Comparison of ENCODE assay signal across 9 cellular contexts in genomic region chr6:143276436-143276835, GRCh38.
DNase-seq lines count a peak whose midpoint lies in the region; ATAC-seq lines count a peak whose summit lies in the region.
"Had no signal": no experiment of that assay in that cellular context is flagged by ENCODE, and none has a peak within 500 bp of the region (broad histone marks: within the 10 kb centered on the region; RNA-seq: fewer than 3 reads in every experiment).

No MANE protein-coding gene starts in this region.

- H3K27ac Mint-ChIP-seq in activated CD4-positive, alpha-beta memory T cell treated with anti-CD3 and anti-CD28 coated beads, Interleukin-2, amount 10 ng/mL, durations not matched to agents 7 days and 5 days, result peak overlapping the region; percentile 28
- no peak overlapping the region for H3K27ac Mint-ChIP-seq in activated CD4-positive, alpha-beta memory T cell treated with anti-CD3 and anti-CD28 coated beads for 36 hours
- H3K27ac Mint-ChIP-seq in stimulated activated effector memory CD8-positive, alpha-beta T cell treated with anti-CD3 and anti-CD28 coated beads, Interleukin-12 subunit alpha, Interleukin-12 subunit beta, amount 100 ng/mL, for 72 hours, result no peak overlapping the region
- no peak overlapping the region for H3K27ac Mint-ChIP-seq in activated T-helper 17 cell treated with anti-CD3 and anti-CD28 coated beads, Interleukin-2, amount 50 U/mL, for 72 hours

- POLR2A ChIA-PET in activated CD4-positive, alpha-beta memory T cell treated with anti-CD3 and anti-CD28 coated beads, Interleukin-2, amount 10 ng/mL, durations not matched to agents 7 days and 5 days (lab: Charles Lee), result no interaction called here
- POLR2A ChIA-PET in activated CD4-positive, alpha-beta memory T cell treated with anti-CD3 and anti-CD28 coated beads for 36 hours (lab: Charles Lee), result no interaction called here

- CTCF ChIA-PET in activated CD4-positive, alpha-beta memory T cell treated with anti-CD3 and anti-CD28 coated beads, Interleukin-2, amount 10 ng/mL, durations not matched to agents 7 days and 5 days (lab: Charles Lee), result no interaction called here
- CTCF ChIA-PET in activated CD4-positive, alpha-beta memory T cell treated with anti-CD3 and anti-CD28 coated beads for 36 hours (lab: Charles Lee), result no interaction called here

- no peak for DNase-seq in activated CD4-positive, alpha-beta memory T cell treated with anti-CD3 and anti-CD28 coated beads, Interleukin-2, amount 10 ng/mL, durations not matched to agents 7 days and 5 days
- no peak for DNase-seq in activated CD4-positive, alpha-beta memory T cell treated with anti-CD3 and anti-CD28 coated beads for 36 hours
- no peak for DNase-seq in stimulated activated effector memory CD8-positive, alpha-beta T cell treated with anti-CD3 and anti-CD28 coated beads, Interleukin-12 subunit alpha, Interleukin-12 subunit beta, amount 100 ng/mL, for 72 hours (ENCODE audit: low spot score in 2 of 2)
- DNase-seq in LoVo (ENCODE audit: low spot score), result no peak
- DNase-seq in stimulated activated CD4-positive, alpha-beta T cell treated with anti-CD3 and anti-CD28 coated beads, Interleukin-1b, Interleukin-23, amount 100 ng/mL, for 48 hours, result no peak
- DNase-seq: NCI-H1048 had no signal

- no peaks in the 10 kb centered on the region for H3K36me3 Mint-ChIP-seq in activated CD4-positive, alpha-beta memory T cell treated with anti-CD3 and anti-CD28 coated beads, Interleukin-2, amount 10 ng/mL, durations not matched to agents 7 days and 5 days (ENCODE audit: low read depth)
- no peaks in the 10 kb centered on the region for H3K36me3 Mint-ChIP-seq in activated CD4-positive, alpha-beta memory T cell treated with anti-CD3 and anti-CD28 coated beads for 36 hours
- no peaks in the 10 kb centered on the region for H3K36me3 Mint-ChIP-seq in stimulated activated effector memory CD8-positive, alpha-beta T cell treated with anti-CD3 and anti-CD28 coated beads, Interleukin-12 subunit alpha, Interleukin-12 subunit beta, amount 100 ng/mL, for 72 hours
- H3K36me3 Mint-ChIP-seq in activated T-helper 17 cell treated with anti-CD3 and anti-CD28 coated beads, Interleukin-2, amount 50 U/mL, for 72 hours (ENCODE audit: low read depth), result no peaks in the 10 kb centered on the region

- peaks cover 4% of the 10 kb centered on the region for H3K9me3 Mint-ChIP-seq in activated CD4-positive, alpha-beta memory T cell treated with anti-CD3 and anti-CD28 coated beads, Interleukin-2, amount 10 ng/mL, durations not matched to agents 7 days and 5 days
- H3K9me3 Mint-ChIP-seq in activated CD4-positive, alpha-beta memory T cell treated with anti-CD3 and anti-CD28 coated beads for 36 hours, result peaks cover 7% of the 10 kb centered on the region
- H3K9me3 Mint-ChIP-seq in stimulated activated effector memory CD8-positive, alpha-beta T cell treated with anti-CD3 and anti-CD28 coated beads, Interleukin-12 subunit alpha, Interleukin-12 subunit beta, amount 100 ng/mL, for 72 hours, result peaks cover 4% of the 10 kb centered on the region
- no peaks in the 10 kb centered on the region for H3K9me3 Mint-ChIP-seq in activated T-helper 17 cell treated with anti-CD3 and anti-CD28 coated beads, Interleukin-2, amount 50 U/mL, for 72 hours

- intact Hi-C loops in activated CD4-positive, alpha-beta memory T cell treated with anti-CD3 and anti-CD28 coated beads for 36 hours (cut with micrococcal nuclease), result no loop called here

- H3K27me3 Mint-ChIP-seq in activated CD4-positive, alpha-beta memory T cell treated with anti-CD3 and anti-CD28 coated beads, Interleukin-2, amount 10 ng/mL, durations not matched to agents 7 days and 5 days, result no peaks in the 10 kb centered on the region
- H3K27me3 Mint-ChIP-seq in activated CD4-positive, alpha-beta memory T cell treated with anti-CD3 and anti-CD28 coated beads for 36 hours, result no peaks in the 10 kb centered on the region
- no peaks in the 10 kb centered on the region for H3K27me3 Mint-ChIP-seq in activated T-helper 17 cell treated with anti-CD3 and anti-CD28 coated beads, Interleukin-2, amount 50 U/mL, for 72 hours

- ATAC-seq in HG02623 (IDR thresholded peaks at IDR 0.05; ENCODE audit: unreplicated experiment), result peak; percentile 99
- ATAC-seq in HG03571 (IDR thresholded peaks at IDR 0.05; ENCODE audit: unreplicated experiment), result peak; percentile 95
- peak; percentile 54 for ATAC-seq in stimulated activated effector memory CD8-positive, alpha-beta T cell treated with anti-CD3 and anti-CD28 coated beads, Interleukin-12 subunit alpha, Interleukin-12 subunit beta, amount 100 ng/mL, for 72 hours
- ATAC-seq in activated T-helper 17 cell treated with anti-CD3 and anti-CD28 coated beads, Interleukin-2, amount 50 U/mL, for 72 hours (replicated peaks), result no peak

- H3K4me1 Mint-ChIP-seq in activated CD4-positive, alpha-beta memory T cell treated with anti-CD3 and anti-CD28 coated beads, Interleukin-2, amount 10 ng/mL, durations not matched to agents 7 days and 5 days, result peaks cover 16% of the 10 kb centered on the region
- peaks cover 2% of the 10 kb centered on the region for H3K4me1 Mint-ChIP-seq in activated CD4-positive, alpha-beta memory T cell treated with anti-CD3 and anti-CD28 coated beads for 36 hours (ENCODE audit: low read depth)
- no peaks in the 10 kb centered on the region for H3K4me1 Mint-ChIP-seq in stimulated activated effector memory CD8-positive, alpha-beta T cell treated with anti-CD3 and anti-CD28 coated beads, Interleukin-12 subunit alpha, Interleukin-12 subunit beta, amount 100 ng/mL, for 72 hours
- no peaks in the 10 kb centered on the region for H3K4me1 Mint-ChIP-seq in activated T-helper 17 cell treated with anti-CD3 and anti-CD28 coated beads, Interleukin-2, amount 50 U/mL, for 72 hours

- H3K4me3 Mint-ChIP-seq in activated CD4-positive, alpha-beta memory T cell treated with anti-CD3 and anti-CD28 coated beads, Interleukin-2, amount 10 ng/mL, durations not matched to agents 7 days and 5 days, result no peak overlapping the region
- H3K4me3 Mint-ChIP-seq in activated CD4-positive, alpha-beta memory T cell treated with anti-CD3 and anti-CD28 coated beads for 36 hours, result no peak overlapping the region
- no peak overlapping the region for H3K4me3 Mint-ChIP-seq in stimulated activated effector memory CD8-positive, alpha-beta T cell treated with anti-CD3 and anti-CD28 coated beads, Interleukin-12 subunit alpha, Interleukin-12 subunit beta, amount 100 ng/mL, for 72 hours
- H3K4me3 Mint-ChIP-seq in activated T-helper 17 cell treated with anti-CD3 and anti-CD28 coated beads, Interleukin-2, amount 50 U/mL, for 72 hours, result no peak overlapping the region
